ENCODE assay signal across 1 cellular context in genomic region chr15:65408370-65409283, GRCh38.
TF ChIP-seq lines count a peak whose summit lies in the region.

No MANE protein-coding gene starts in this region.

TF ChIP-seq in GM12878, 131 proteins besides CTCF, POLR2A, EP300 and RAD21:
- 0 out of 2 replicates have a peak, but pooled peaks have one; percentile 1 for TF ChIP-seq ATF2 (IDR thresholded peaks at IDR 0.05; ENCODE audit: low read length)
- TF ChIP-seq CHD4 (IDR thresholded peaks at IDR 0.05) = no peak
